ENCODE assay signal across 8 cellular contexts in genomic region chr17:80414508-80414802, GRCh38. TPM values are rescaled to one million over a fixed set of nuclear protein-coding genes. Genes with fewer than 3 reads are reported as not detected.
DNase-seq lines count a peak whose midpoint lies in the region; ATAC-seq, FAIRE-seq and TF ChIP-seq lines count a peak whose summit lies in the region.

No MANE protein-coding gene starts in this region.

- H3K4me3 ChIP-seq in adrenal gland (peak overlapping the region; percentile 32 to 76 (median 74)), left lung (peak overlapping the region; percentile 93 to 96), thymus (ENCODE audit: low read length) (peak overlapping the region; percentile 57)

- H3K9me3 ChIP-seq in adrenal gland (replicated peaks in 1 of 3) (no peaks in the 10 kb centered on the region), left lung (no peaks in the 10 kb centered on the region), thymus (ENCODE audit: control insufficient read depth) (no peaks in the 10 kb centered on the region)

- TF ChIP-seq POLR2A in adrenal gland (IDR thresholded peaks at IDR 0.05), result no peak

- H3K27me3 ChIP-seq in adrenal gland (no peaks in the 10 kb centered on the region), left lung (peaks cover 0 to 15% of the 10 kb centered on the region in 2 donors), thymus (ENCODE audit: control insufficient read depth, insufficient read depth) (peaks cover 14% of the 10 kb centered on the region)

- peak; percentile 12 for ATAC-seq in HG03196 (IDR thresholded peaks at IDR 0.05; ENCODE audit: unreplicated experiment)
- no peak for ATAC-seq in left lung

- TF ChIP-seq CTCF in D721Med (IDR thresholded peaks at IDR 0.05; ENCODE audit: insufficient read depth, missing control alignments), result peak; percentile 7
- TF ChIP-seq CTCF in adrenal gland (IDR thresholded peaks at IDR 0.05), result no peak
- no peak for TF ChIP-seq CTCF in left lung (IDR thresholded peaks at IDR 0.05)

- H3K27ac ChIP-seq in adrenal gland, result peak overlapping the region in 4 of 5 donors; percentile 95 to 98 (median 96)
- peak overlapping the region in 1 of 2 donors; percentile 96 for H3K27ac ChIP-seq in left lung
- no peak overlapping the region for H3K27ac ChIP-seq in thymus (ENCODE audit: low read depth)

- FAIRE-seq in D721Med (lab: Jason Lieb, UNC), result no peak

- no peak for DNase-seq in D721Med (ENCODE audit: insufficient read length, low spot score)
- DNase-seq in adrenal gland, result peak in 2 of 7 donors; percentile 25 to 67
- DNase-seq in left lung, result no peak
- DNase-seq in cerebellar nuclear complex (lab: John Stamatoyannopoulos, UW), result no peak
- DNase-seq in DMS53 treated with DMSO at 0.1 percent for 48 hours (lab: John Stamatoyannopoulos, UW; ENCODE audit: unreplicated experiment), result no peak
- no peak for DNase-seq in HuH-7 (ENCODE audit: low spot score)

- WGBS in adrenal gland, 4 donors, result 0 to 3% (median 2%) methylated on average over 6 to 15 of the region's 15 CpGs
- WGBS in thymus, result 4% methylated on average over 15 of the region's 15 CpGs

- H3K4me1 ChIP-seq in adrenal gland (replicated peaks in 1 of 2), result peaks cover 20 to 21% of the 10 kb centered on the region in 2 donors
- peaks cover 8 to 38% of the 10 kb centered on the region in 2 donors for H3K4me1 ChIP-seq in left lung
- peaks cover 4% of the 10 kb centered on the region for H3K4me1 ChIP-seq in thymus (ENCODE audit: control insufficient read depth, insufficient read depth, low read length)

- peaks cover 0 to 6% of the 10 kb centered on the region in 2 donors for H3K36me3 ChIP-seq in adrenal gland (replicated peaks in 1 of 2)
- peaks cover 0 to 16% of the 10 kb centered on the region in 2 donors for H3K36me3 ChIP-seq in left lung
- H3K36me3 ChIP-seq in thymus (ENCODE audit: control insufficient read depth, insufficient read depth), result peaks cover 5% of the 10 kb centered on the region

- intact Hi-C loops in adrenal gland (cut with DNase I) (no loop called here), left lung (cut with DNase I) (no loop called here)

RNA-seq across cellular contexts. Expression of gene ENDOV, which starts 0.5 kb away (rescaled TPM):
- total RNA-seq in adrenal gland (10 to 100 TPM in 7 of 8 donors, 1 to 10 TPM in 1; 7.1 to 26.0 (median 17.8) TPM), left lung (10 to 100 TPM; 18.8 to 24.9 TPM)
- polyA plus RNA-seq in adrenal gland (10 to 100 TPM in 2 of 3 donors, 1 to 10 TPM in 1; 9.5 to 31.9 (median 24.5) TPM), thymus (20.7 TPM)
